Comparison of ENCODE assay signal across 8 cellular contexts in genomic region chr2:29196792-29197788, GRCh38.
DNase-seq lines count a peak whose midpoint lies in the region; ATAC-seq and TF ChIP-seq lines count a peak whose summit lies in the region.

No MANE protein-coding gene starts in this region.

- ATAC-seq in GM21528 (IDR thresholded peaks at IDR 0.05; ENCODE audit: low FRiP score, unreplicated experiment) = peak; percentile 71
- no peak for ATAC-seq in GM18519 (IDR thresholded peaks at IDR 0.05; ENCODE audit: low FRiP score, unreplicated experiment)

- DNase-seq in Ammon's horn (ENCODE audit: low spot score) (peak; percentile 76), NCI-H1694 treated with DMSO at 0.1 percent for 48 hours (lab: John Stamatoyannopoulos, UW) (peak; percentile 37), T1000 (lab: John Stamatoyannopoulos, UW) (peak; percentile 30), astrocyte of the spinal cord (ENCODE audit: low read depth, low spot score) (peak; percentile 49), iPS-NIHi11 (ENCODE audit: low spot score) (peak; percentile 87)
- peak; percentile 82 for DNase-seq in stimulated activated CD4-positive, alpha-beta T cell treated with anti-CD3 and anti-CD28 coated beads, Interleukin-15, amount 100 ng/mL, for 24 hours

- TF ChIP-seq CTCF in astrocyte of the spinal cord (IDR thresholded peaks at IDR 0.05; ENCODE audit: low read depth, low read length) = peak; percentile 75

- no peak overlapping the region for H3K4me3 ChIP-seq in astrocyte of the spinal cord (ENCODE audit: low read depth, low read length)

- in situ Hi-C loops in astrocyte of the spinal cord (cut with HindIII; ENCODE audit: low sequenced_read_pairs) = no loop called here

Comparison
In these comparisons a context has a peak if more than half of its experiments do, and no peak if none do; other contexts are left out.
1. DNase-seq: peak in every context shown above with its lines; median percentile 87 in iPS-NIHi11; 82 in stimulated activated CD4-positive, alpha-beta T cell treated with anti-CD3 and anti-CD28 coated beads, Interleukin-15, amount 100 ng/mL, for 24 hours; 76 in Ammon's horn; 49 in astrocyte of the spinal cord; 37 in NCI-H1694 treated with DMSO at 0.1 percent for 48 hours; 30 in T1000.